Comparison of ENCODE assay signal across 25 cellular contexts in the genomic region with DNA sequence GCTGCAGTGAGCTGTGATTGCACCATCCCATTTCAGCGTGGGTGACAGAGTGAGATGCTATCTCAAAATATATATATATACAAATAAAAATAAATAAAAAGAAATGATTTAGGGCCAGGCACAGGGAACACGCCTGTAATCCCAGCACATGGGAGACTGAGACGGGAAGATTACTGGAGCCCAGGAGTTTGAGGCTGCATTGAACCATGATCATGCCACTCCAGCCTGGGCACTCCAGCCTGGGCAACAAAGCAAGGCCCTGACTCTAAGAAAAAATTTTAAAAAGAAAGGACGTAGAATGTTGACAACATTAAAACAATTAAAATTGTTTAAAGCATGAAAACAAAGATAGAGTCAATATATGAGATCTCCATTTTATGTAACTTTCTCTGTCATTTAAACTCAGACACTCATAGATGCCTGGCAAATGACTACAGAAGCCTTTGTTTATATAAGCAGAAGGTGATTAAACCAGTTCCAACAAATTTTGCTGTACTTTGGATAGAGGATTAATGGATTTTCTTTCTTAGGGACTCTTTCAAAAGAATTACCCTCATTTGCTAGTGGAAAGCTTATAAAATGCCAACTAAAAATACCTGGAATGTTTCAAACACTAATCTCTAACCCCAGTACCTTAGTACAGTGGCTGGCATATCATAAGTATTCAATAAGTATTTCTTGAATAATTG. TPM values are rescaled to one million over a fixed set of nuclear protein-coding genes. Genes with fewer than 3 reads are reported as not detected.
DNase-seq lines count a peak whose midpoint lies in the region; ATAC-seq and TF ChIP-seq lines count a peak whose summit lies in the region.
"Had no signal": no experiment of that assay in that cellular context is flagged by ENCODE, and none has a peak within 500 bp of the region (broad histone marks: within the 10 kb centered on the region; RNA-seq: fewer than 3 reads in every experiment).

No MANE protein-coding gene starts in this region.

- peaks cover 10% of the 10 kb centered on the region for H3K4me1 Mint-ChIP-seq in mesothelial cell of epicardium

- H3K14ac ChIP-seq in IMR-90 (replicated peaks; ENCODE audit: low read depth, low read length) = no peak overlapping the region

- H3K4me1 ChIP-seq in IMR-90 (ENCODE audit: control insufficient read depth, insufficient read depth, low read length) (peaks cover 4% of the 10 kb centered on the region), colonic mucosa (no peaks in the 10 kb centered on the region)

- DNase-seq in EH (ENCODE audit: low read depth) = peak; percentile 45
- peak; percentile 56 for DNase-seq in IMR-90
- no peak for DNase-seq in mesothelial cell of epicardium (ENCODE audit: low spot score in 2 of 2, unreplicated experiment in 2 of 2)
- no peak for DNase-seq in colonic mucosa
- no peak for DNase-seq in GM10266 (ENCODE audit: extremely low spot score)
- no peak for DNase-seq in NCI-H1436 treated with DMSO at 0.1 percent for 48 hours (lab: John Stamatoyannopoulos, UW)
- no peak for DNase-seq in DMS 273 (lab: John Stamatoyannopoulos, UW; ENCODE audit: unreplicated experiment)
- DNase-seq: ACHN, AML-193, DMS79 treated with DMSO at 0.1 percent for 48 hours, GF-D8, GOT3, KG1, MV-4-11, NCI-H187, NCI-H2107, NCI-H2227 treated with DMSO at 0.1 percent for 48 hours, NCI-H510A treated with DMSO at 0.1 percent for 48 hours, NCI-H82, OCI-M1, SHP77 treated with DMSO at 0.1 percent for 48 hours, SK-N-SH had no signal

- H3K4me3 Mint-ChIP-seq in mesothelial cell of epicardium = no peak overlapping the region

- no peak overlapping the region for H2AK5ac ChIP-seq in IMR-90 (ENCODE audit: low read depth, low read length)

- no TSS peak for BruUV-seq in IMR-90 (replicated peaks; lab: Mats Ljungman, UMichigan)

- intact Hi-C loops in IMR-90 (cut with micrococcal nuclease) = no loop called here
- intact Hi-C loops in colonic mucosa (cut with DNase I) = no loop called here

- 80% methylated on average over 1 of the region's 4 CpGs; no CpG with 5 or more reads in 1 of the 2 experiments for WGBS in IMR-90 (ENCODE audit: extremely low coverage in 2 of 2, insufficient read length in 1 of 2), 2 experiments

- in situ Hi-C loops in IMR-90 (cut with MboI; ENCODE audit: low sequenced_read_pairs) = no loop called here

- H3K56ac ChIP-seq in IMR-90 (ENCODE audit: extremely low read depth, insufficient read depth, low read length) = no peak overlapping the region

- TF ChIP-seq POLR2A in IMR-90 (IDR thresholded peaks at IDR 0.05; ENCODE audit: low read depth, low read length) = no peak

- H3K9ac ChIP-seq in IMR-90 (ENCODE audit: low read depth, low read length) = no peak overlapping the region
- no peak overlapping the region for H3K9ac ChIP-seq in colonic mucosa (ENCODE audit: low read depth in 2 of 2, low read length in 2 of 2)
- H3K9ac ChIP-seq: SK-N-SH had no signal

- TF ChIP-seq CTCF in IMR-90 (conservative IDR thresholded peaks at IDR 0.05; ENCODE audit: low read depth, low read length) = no peak
- TF ChIP-seq CTCF in mesothelial cell of epicardium (IDR thresholded peaks at IDR 0.05; ENCODE audit: unreplicated experiment) = no peak
- TF ChIP-seq CTCF in colonic mucosa (IDR thresholded peaks at IDR 0.05) = no peak
- no peak for TF ChIP-seq CTCF in GM10266 (IDR thresholded peaks at IDR 0.05; ENCODE audit: control insufficient read depth, insufficient read depth, low read depth, missing control alignments)

- H4K20me1 ChIP-seq in IMR-90 (ENCODE audit: insufficient read depth, low read length) = no peaks in the 10 kb centered on the region

- no peak for TF ChIP-seq RAD21 in IMR-90 (IDR thresholded peaks at IDR 0.05; ENCODE audit: low read length)

- no peaks in the 10 kb centered on the region for H3K9me3 Mint-ChIP-seq in mesothelial cell of epicardium

- H3K27ac ChIP-seq in IMR-90 (ENCODE audit: insufficient read depth, low read length) = no peak overlapping the region
- H3K27ac ChIP-seq in colonic mucosa = no peak overlapping the region
- H3K27ac ChIP-seq: C4-2B had no signal

- no peaks in the 10 kb centered on the region for H3K79me1 ChIP-seq in IMR-90 (ENCODE audit: low read depth in 1 of 2, low read length in 2 of 2)

- H2BK120ac ChIP-seq in IMR-90 (ENCODE audit: low read depth, low read length) = no peak overlapping the region

- no peak overlapping the region for H4K5ac ChIP-seq in IMR-90 (ENCODE audit: low read depth, low read length)

- ATAC-seq in IMR-90 (ENCODE audit: low read depth) (peak; percentile 67), esophagus mucosa (peak; percentile 29)
- ATAC-seq: GM12878 had no signal

- no peaks in the 10 kb centered on the region for H3K9me3 ChIP-seq in IMR-90 (ENCODE audit: control insufficient read depth, insufficient read depth, low read length)
- H3K9me3 ChIP-seq in colonic mucosa = no peaks in the 10 kb centered on the region
- H3K9me3 ChIP-seq: SK-N-SH had no signal

- no peak overlapping the region for H2BK20ac ChIP-seq in IMR-90 (ENCODE audit: low read depth, low read length)

- H2AFZ ChIP-seq in IMR-90 (replicated peaks; ENCODE audit: low read length, poor library complexity) = no peak overlapping the region

- POLR2A ChIA-PET in IMR-90 (lab: Charles Lee; ENCODE audit: unreplicated experiment) = no interaction called here

- H3K4me2 ChIP-seq in IMR-90 (ENCODE audit: low read depth, low read length) = peak overlapping the region; percentile 51; the same call in 1 of the 2 replicates
- H3K4me2 ChIP-seq: SK-N-SH had no signal

- no peak overlapping the region for H2BK15ac ChIP-seq in IMR-90 (ENCODE audit: low read depth, low read length)

- H3K9me1 ChIP-seq in IMR-90 (ENCODE audit: insufficient read depth, low read length) = 0 out of 2 replicates have a peak, but pooled peaks cover 3% of the 10 kb centered on the region

- no peaks in the 10 kb centered on the region for H3K36me3 ChIP-seq in IMR-90 (ENCODE audit: control insufficient read depth, insufficient read depth, low read length)
- no peaks in the 10 kb centered on the region for H3K36me3 ChIP-seq in colonic mucosa

- no peak overlapping the region for H4K91ac ChIP-seq in IMR-90 (ENCODE audit: insufficient read depth, low read depth, low read length)

- H4K8ac ChIP-seq in IMR-90 (ENCODE audit: low read depth in 2 of 2, low read length in 2 of 2) = no peak overlapping the region; a peak in 1 of 4 replicates

- H3K4me3 ChIP-seq in IMR-90 (ENCODE audit: insufficient read depth, low read depth, low read length) (no peak overlapping the region), colonic mucosa (no peak overlapping the region)
- H3K4me3 ChIP-seq: GM12878 had no signal

- peaks cover 2% of the 10 kb centered on the region for H3K36me3 Mint-ChIP-seq in mesothelial cell of epicardium

- H3K27me3 Mint-ChIP-seq in mesothelial cell of epicardium (ENCODE audit: low read depth) = no peaks in the 10 kb centered on the region

- H3K4ac ChIP-seq in IMR-90 (ENCODE audit: low read depth, low read length) = no peak overlapping the region

- H2BK5ac ChIP-seq in IMR-90 (ENCODE audit: low read depth, low read length, poor library complexity, severe bottlenecking) = no peak overlapping the region

- H3K27me3 ChIP-seq in IMR-90 (ENCODE audit: control insufficient read depth, insufficient read depth, low read length) (no peaks in the 10 kb centered on the region), colonic mucosa (no peaks in the 10 kb centered on the region)

- CTCF ChIA-PET in IMR-90 (lab: Yijun Ruan, JAX) = interaction anchor here (1.0 kb wide), 1 partner anchor 189 kb away, joined by 3 read pairs; no protein-coding TSS in a partner anchor

- H2AK9ac ChIP-seq in IMR-90 (replicated peaks; ENCODE audit: low read depth, low read length, poor library complexity) = no peak overlapping the region

- peak overlapping the region; percentile 43 for H3K27ac Mint-ChIP-seq in mesothelial cell of epicardium

- dilution Hi-C loops in IMR-90 (cut with HindIII; ENCODE audit: low sequenced_read_pairs, unreplicated experiment) = no loop called here

- no peak overlapping the region for H3K23ac ChIP-seq in IMR-90 (ENCODE audit: low read depth, low read length)

- H3K18ac ChIP-seq in IMR-90 (ENCODE audit: low read depth, low read length) = no peak overlapping the region

TF ChIP-seq in IMR-90, 13 proteins besides CTCF, POLR2A, EP300 and RAD21 (continues in another document):
- TF ChIP-seq RFX5 (IDR thresholded peaks at IDR 0.05; ENCODE audit: low read depth, low read length) = no peak
- TF ChIP-seq BHLHE40 (IDR thresholded peaks at IDR 0.05; ENCODE audit: low read depth, low read length) = no peak
- TF ChIP-seq MAFK (IDR thresholded peaks at IDR 0.05; ENCODE audit: low read depth, low read length) = no peak
- no peak for TF ChIP-seq SMC3 (IDR thresholded peaks at IDR 0.05; ENCODE audit: low read depth, low read length)
- TF ChIP-seq, protein P1, sequence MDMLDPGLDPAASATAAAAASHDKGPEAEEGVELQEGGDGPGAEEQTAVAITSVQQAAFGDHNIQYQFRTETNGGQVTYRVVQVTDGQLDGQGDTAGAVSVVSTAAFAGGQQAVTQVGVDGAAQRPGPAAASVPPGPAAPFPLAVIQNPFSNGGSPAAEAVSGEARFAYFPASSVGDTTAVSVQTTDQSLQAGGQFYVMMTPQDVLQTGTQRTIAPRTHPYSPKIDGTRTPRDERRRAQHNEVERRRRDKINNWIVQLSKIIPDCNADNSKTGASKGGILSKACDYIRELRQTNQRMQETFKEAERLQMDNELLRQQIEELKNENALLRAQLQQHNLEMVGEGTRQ (IDR thresholded peaks at IDR 0.05; ENCODE audit: low read depth, low read length) = no peak
- TF ChIP-seq CEBPB (IDR thresholded peaks at IDR 0.05; ENCODE audit: low read depth, low read length) = no peak
- TF ChIP-seq MAZ (IDR thresholded peaks at IDR 0.05; ENCODE audit: borderline replicate concordance, low read depth, low read length) = no peak
- TF ChIP-seq RCOR1 (IDR thresholded peaks at IDR 0.05; ENCODE audit: insufficient replicate concordance, low read length) = no peak
- TF ChIP-seq MXI1 (IDR thresholded peaks at IDR 0.05; ENCODE audit: borderline replicate concordance, low read depth, low read length) = no peak
- TF ChIP-seq, protein P2, sequence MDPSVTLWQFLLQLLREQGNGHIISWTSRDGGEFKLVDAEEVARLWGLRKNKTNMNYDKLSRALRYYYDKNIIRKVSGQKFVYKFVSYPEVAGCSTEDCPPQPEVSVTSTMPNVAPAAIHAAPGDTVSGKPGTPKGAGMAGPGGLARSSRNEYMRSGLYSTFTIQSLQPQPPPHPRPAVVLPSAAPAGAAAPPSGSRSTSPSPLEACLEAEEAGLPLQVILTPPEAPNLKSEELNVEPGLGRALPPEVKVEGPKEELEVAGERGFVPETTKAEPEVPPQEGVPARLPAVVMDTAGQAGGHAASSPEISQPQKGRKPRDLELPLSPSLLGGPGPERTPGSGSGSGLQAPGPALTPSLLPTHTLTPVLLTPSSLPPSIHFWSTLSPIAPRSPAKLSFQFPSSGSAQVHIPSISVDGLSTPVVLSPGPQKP (IDR thresholded peaks at IDR 0.05; ENCODE audit: borderline replicate concordance, low read depth, low read length) = no peak

RNA-seq across cellular contexts. Expression of a gene that starts 10.7 kb away (rescaled TPM):
- total RNA-seq in IMR-90 (2012; rRNA removed) (27.8 and 49.4 TPM in 2 replicates), esophagus mucosa (16.3 TPM), mesothelial cell of epicardium (47.0 to 50.4 TPM (median 49.8 TPM) in 3 replicates), colonic mucosa (10 to 100 TPM; 28.3 to 34.7 TPM)
- 6.9 and 10.6 TPM in 2 replicates for polyA plus RNA-seq in IMR-90 (2012; rRNA removed)
- 0.86 and 1.2 TPM in 2 replicates for polyA plus RNA-seq in IMR-90 (2012; cell fraction: cytosol; rRNA removed)
- polyA plus RNA-seq in IMR-90 (2012; cell fraction: nucleus; rRNA removed; ENCODE audit: low replicate concordance) = 2.1 and 18.4 TPM in 2 replicates

Comparison
In these comparisons a context has a peak if more than half of its experiments do, and no peak if none do; other contexts are left out.
1. DNase-seq: peak in EH (single experiment) and IMR-90 (single experiment); none in mesothelial cell of epicardium (0 of 2), colonic mucosa (single experiment), GM10266 (single experiment), NCI-H1436 treated with DMSO at 0.1 percent for 48 hours (single experiment) and DMS 273 (single experiment).